9 cellular contexts compared by ENCODE assay signal in the genomic region with DNA sequence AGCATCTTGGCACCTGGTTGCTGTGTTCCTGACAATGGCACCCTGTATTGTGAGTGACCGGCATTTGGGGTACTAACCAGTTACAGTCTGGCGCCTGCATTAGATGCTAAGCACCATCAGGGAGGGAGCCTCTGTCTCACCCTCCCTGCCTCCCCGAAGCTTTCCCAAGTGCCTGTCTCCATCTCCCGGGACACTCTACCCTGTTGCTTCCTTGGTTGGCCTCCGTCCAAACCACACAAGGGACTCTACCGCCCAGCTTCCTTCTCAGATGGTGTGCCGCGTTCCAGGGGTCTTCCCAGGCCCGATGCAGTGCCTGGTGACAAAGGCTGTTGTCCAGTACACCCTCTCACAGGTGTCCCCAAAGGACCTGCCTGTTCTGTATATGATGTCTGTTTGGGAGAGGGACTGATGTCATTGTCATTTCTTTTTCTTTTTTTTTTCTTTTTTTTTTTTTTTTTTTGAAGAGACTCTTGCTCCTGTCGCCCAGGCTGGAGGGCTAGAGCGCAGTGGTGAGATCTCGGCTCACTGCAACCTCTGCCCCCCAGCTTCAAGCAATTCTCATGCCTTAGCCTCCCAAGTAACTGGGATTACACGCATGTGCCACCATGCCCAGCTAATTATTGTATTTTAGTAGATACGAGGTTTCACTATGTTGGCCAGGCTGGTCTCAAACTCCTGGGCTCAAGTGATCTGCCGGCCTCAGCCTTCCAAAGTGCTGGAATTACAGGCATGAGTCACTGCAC. TPM values are rescaled to one million over a fixed set of nuclear protein-coding genes. Genes with fewer than 3 reads are reported as not detected.
DNase-seq lines count a peak whose midpoint lies in the region; ATAC-seq and TF ChIP-seq lines count a peak whose summit lies in the region.
"Had no signal": no experiment of that assay in that cellular context is flagged by ENCODE, and none has a peak within 500 bp of the region (broad histone marks: within the 10 kb centered on the region; RNA-seq: fewer than 3 reads in every experiment).

No MANE protein-coding gene starts in this region.

- H3K36me3 ChIP-seq in stomach: peaks cover 28 to 46% (median 45%) of the 10 kb centered on the region in 4 donors

- H3K27ac Mint-ChIP-seq in T-helper 2 cell treated with Interferon-gamma antibody and Interleukin-4, amounts not matched to agents 5 μg/mL and 100 μg/mL, for 36 hours: peak overlapping the region; percentile 68
- peak overlapping the region; percentile 82 for H3K27ac Mint-ChIP-seq in activated B cell treated with CpG ODN at 0.5 μM for 24 hours
- H3K27ac Mint-ChIP-seq in glutamatergic neuron (ENCODE audit: unreplicated experiment): peak overlapping the region; percentile 86

- peaks cover 30% of the 10 kb centered on the region for H3K36me3 Mint-ChIP-seq in T-helper 2 cell treated with Interferon-gamma antibody and Interleukin-4, amounts not matched to agents 5 μg/mL and 100 μg/mL, for 36 hours (ENCODE audit: low read depth)
- peaks cover 57% of the 10 kb centered on the region for H3K36me3 Mint-ChIP-seq in activated B cell treated with CpG ODN at 0.5 μM for 24 hours (ENCODE audit: low read depth)
- H3K36me3 Mint-ChIP-seq in glutamatergic neuron (ENCODE audit: unreplicated experiment): no peaks in the 10 kb centered on the region

- 34 to 45% (median 38%) methylated on average over 12 to 15 of the region's 15 CpGs for WGBS in stomach, 5 donors

- H3K4me1 Mint-ChIP-seq in T-helper 2 cell treated with Interferon-gamma antibody and Interleukin-4, amounts not matched to agents 5 μg/mL and 100 μg/mL, for 36 hours (ENCODE audit: low read depth): peaks cover 37% of the 10 kb centered on the region
- H3K4me1 Mint-ChIP-seq in activated B cell treated with CpG ODN at 0.5 μM for 24 hours: peaks cover 98% of the 10 kb centered on the region
- H3K4me1 Mint-ChIP-seq in glutamatergic neuron (ENCODE audit: low read depth, unreplicated experiment): peaks cover 50% of the 10 kb centered on the region

- POLR2A ChIA-PET in activated B cell treated with CpG ODN at 0.5 μM for 24 hours (lab: Charles Lee): interaction anchor here (0.7 kb wide), 3 partner anchors 13 to 734 kb away, joined by 4 to 5 read pairs (median 5); no protein-coding TSS in a partner anchor

- no peaks in the 10 kb centered on the region for H3K9me3 Mint-ChIP-seq in T-helper 2 cell treated with Interferon-gamma antibody and Interleukin-4, amounts not matched to agents 5 μg/mL and 100 μg/mL, for 36 hours
- H3K9me3 Mint-ChIP-seq in activated B cell treated with CpG ODN at 0.5 μM for 24 hours (no peaks in the 10 kb centered on the region), glutamatergic neuron (ENCODE audit: unreplicated experiment) (peaks cover 28% of the 10 kb centered on the region)

- no peaks in the 10 kb centered on the region for H3K27me3 ChIP-seq in stomach

- H3K27ac ChIP-seq in stomach: peak overlapping the region; percentile 55 to 89 (median 67)

- no peaks in the 10 kb centered on the region for H3K9me3 ChIP-seq in stomach

- intact Hi-C loops in activated B cell treated with CpG ODN at 0.5 μM for 24 hours (cut with micrococcal nuclease): loop anchor here (10.0 kb wide), 1 partner anchor 800 kb away; the partner anchor contains the start of gene CIITA
- intact Hi-C loops in stomach (cut with DNase I; ENCODE audit: low total_unique reads): no loop called here

- TF ChIP-seq EP300 in stomach (IDR thresholded peaks at IDR 0.05): no peak

- CTCF ChIA-PET in activated B cell treated with CpG ODN at 0.5 μM for 24 hours (lab: Charles Lee): no interaction called here

- H3K4me1 ChIP-seq in stomach: peaks cover 74 to 99% (median 90%) of the 10 kb centered on the region in 4 donors

- no peaks in the 10 kb centered on the region for H3K27me3 Mint-ChIP-seq in T-helper 2 cell treated with Interferon-gamma antibody and Interleukin-4, amounts not matched to agents 5 μg/mL and 100 μg/mL, for 36 hours (ENCODE audit: low read depth)
- H3K27me3 Mint-ChIP-seq in activated B cell treated with CpG ODN at 0.5 μM for 24 hours (no peaks in the 10 kb centered on the region), glutamatergic neuron (ENCODE audit: unreplicated experiment) (peaks cover 34% of the 10 kb centered on the region)

- ATAC-seq in activated B cell treated with CpG ODN at 0.5 μM for 24 hours (ENCODE audit: low read depth): no peak
- ATAC-seq in GM21526 (IDR thresholded peaks at IDR 0.05; ENCODE audit: low FRiP score, unreplicated experiment): no peak

- H3K4me3 ChIP-seq in stomach: no peak overlapping the region

- H3K4me3 Mint-ChIP-seq in T-helper 2 cell treated with Interferon-gamma antibody and Interleukin-4, amounts not matched to agents 5 μg/mL and 100 μg/mL, for 36 hours: no peak overlapping the region
- H3K4me3 Mint-ChIP-seq in activated B cell treated with CpG ODN at 0.5 μM for 24 hours: peak overlapping the region; percentile 5
- peak overlapping the region; percentile 80 for H3K4me3 Mint-ChIP-seq in glutamatergic neuron (ENCODE audit: unreplicated experiment)

- no peak for DNase-seq in T-helper 2 cell treated with Interferon-gamma antibody and Interleukin-4, amounts not matched to agents 5 μg/mL and 100 μg/mL, for 36 hours (ENCODE audit: low spot score)
- no peak for DNase-seq in T-helper 2 cell
- no peak for DNase-seq in activated B cell treated with CpG ODN at 0.5 μM for 24 hours
- DNase-seq in glutamatergic neuron: no peak
- DNase-seq in stomach: no peak
- no peak for DNase-seq in stimulated activated CD4-positive, alpha-beta T cell treated with anti-CD3 and anti-CD28 coated beads, Interleukin-4, amount 100 ng/mL, for 4 hours
- no peak for DNase-seq in OCI-M2 (lab: John Stamatoyannopoulos, UW; ENCODE audit: unreplicated experiment)
- DNase-seq: NCI-H2227 treated with DMSO at 0.1 percent for 48 hours had no signal

- no peak for TF ChIP-seq POLR2A in stomach (IDR thresholded peaks at IDR 0.05)

- TF ChIP-seq CTCF in activated B cell treated with CpG ODN at 0.5 μM for 24 hours (IDR thresholded peaks at IDR 0.05) (no peak), glutamatergic neuron (IDR thresholded peaks at IDR 0.05; ENCODE audit: partially characterized antibody, unreplicated experiment) (no peak), stomach (IDR thresholded peaks at IDR 0.05) (no peak)

RNA-seq across cellular contexts. Expression of gene SNN, which starts 6.7 kb away (rescaled TPM):
- 31.9 and 32.1 TPM in 2 replicates for total RNA-seq in activated B cell treated with CpG ODN at 0.5 μM for 24 hours
- 491 TPM for total RNA-seq in glutamatergic neuron (ENCODE audit: unreplicated experiment)
- 10 to 100 TPM in 4 of 5 donors, 1 to 10 TPM in 1; 2.9 to 25.0 (median 16.0) TPM for total RNA-seq in stomach
- polyA plus RNA-seq in stomach: 10 to 100 TPM in 2 of 3 donors, 1 to 10 TPM in 1; 8.5 to 14.0 (median 11.3) TPM

Comparison
In these comparisons a context has a peak if more than half of its experiments do, and no peak if none do; other contexts are left out.
1. RNA of gene SNN, which starts 6.7 kb away (total RNA-seq): 491 TPM in glutamatergic neuron (single experiment); 31.9 to 32.1 TPM in activated B cell treated with CpG ODN at 0.5 μM for 24 hours and 2.9 to 25.0 TPM in stomach; every median in the first group is over 10 times any median in the second.
2. Peak in every context shown above with its lines, with median percentiles within 50 percentile points of each other: H3K27ac Mint-ChIP-seq.